In the genomic region with DNA sequence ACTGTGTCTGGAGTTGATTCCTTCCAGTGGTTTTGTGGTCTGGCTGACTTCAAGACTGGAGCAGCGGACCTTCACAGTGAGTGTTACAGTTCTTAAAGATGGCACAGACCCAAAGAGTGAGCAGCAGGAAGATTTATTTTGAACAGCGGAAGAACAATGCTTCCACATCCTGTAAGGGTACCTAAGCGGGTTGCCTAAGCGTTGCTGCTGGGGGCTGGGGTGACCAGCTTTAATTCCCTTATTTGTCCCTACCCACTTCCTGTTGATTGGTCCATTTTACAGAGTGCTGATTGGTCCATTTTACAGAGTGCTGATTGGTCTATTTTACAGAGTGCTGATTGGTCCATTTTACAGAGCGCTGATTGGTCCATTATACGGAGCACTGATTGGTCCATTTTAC, we compare ENCODE assay signal across 7 cellular contexts. TPM values are rescaled to one million over a fixed set of nuclear protein-coding genes. Genes with fewer than 3 reads are reported as not detected.
DNase-seq lines count a peak whose midpoint lies in the region; ATAC-seq and TF ChIP-seq lines count a peak whose summit lies in the region.

No MANE protein-coding gene starts in this region.

- 0 out of 2 replicates have a peak, but pooled peaks cover 5% of the 10 kb centered on the region for H3K9me3 ChIP-seq in SJCRH30 (replicated peaks)
- no peaks in the 10 kb centered on the region for H3K9me3 ChIP-seq in psoas muscle

- H3K36me3 ChIP-seq in SJCRH30 (no peaks in the 10 kb centered on the region), psoas muscle (ENCODE audit: insufficient read depth in 1 of 2, low read depth in 1 of 2) (no peaks in the 10 kb centered on the region)

- DNase-seq in ELR (ENCODE audit: low read depth) (peak; percentile 3), SJCRH30 (peak; percentile 7 to 26), psoas muscle (no peak), GM19238 (ENCODE audit: insufficient read length, low spot score) (no peak), NCI-H1092 treated with DMSO at 0.1 percent for 48 hours (lab: John Stamatoyannopoulos, UW) (no peak)

- no peak overlapping the region for H3K4me3 ChIP-seq in SJCRH30
- no peak overlapping the region for H3K4me3 ChIP-seq in psoas muscle

- TF ChIP-seq CTCF in psoas muscle (IDR thresholded peaks at IDR 0.05): no peak

- WGBS in psoas muscle, 3 donors: 80 to 88% (median 85%) methylated on average over 6 of the region's 6 CpGs

- intact Hi-C loops in psoas muscle (cut with DNase I): no loop called here

- ATAC-seq in esophagus mucosa (peak; percentile 35), psoas muscle (peak in 3 of 4 donors; percentile 14 to 22 (median 21)), HG02588 (IDR thresholded peaks at IDR 0.05; ENCODE audit: unreplicated experiment) (no peak)

- H3K4me1 ChIP-seq in SJCRH30: no peaks in the 10 kb centered on the region
- H3K4me1 ChIP-seq in psoas muscle: peaks cover 2% of the 10 kb centered on the region

- H3K27me3 ChIP-seq in SJCRH30: no peaks in the 10 kb centered on the region
- no peaks in the 10 kb centered on the region for H3K27me3 ChIP-seq in psoas muscle (ENCODE audit: insufficient read depth in 3 of 3, low read length in 2 of 3)

- H3K27ac ChIP-seq in SJCRH30 (no peak overlapping the region), psoas muscle (no peak overlapping the region)

RNA-seq across cellular contexts. Expression of a gene that starts 13.2 kb away (rescaled TPM):
- total RNA-seq in SJCRH30 (2014; rRNA removed; shearing (Covaris generic)): not detected in 2 replicates
- total RNA-seq in esophagus mucosa: 35.1 TPM
- 10 to 100 TPM; 16.3 to 49.9 (median 36.9) TPM for total RNA-seq in psoas muscle
- 10 to 100 TPM in 2 of 3 donors, 1 to 10 TPM in 1; 6.5 to 16.5 (median 13.5) TPM for polyA plus RNA-seq in psoas muscle

RNA-seq across cellular contexts. Expression of a gene that starts 34.8 kb away (rescaled TPM):
- 0.06 and 0.68 TPM in 2 replicates for total RNA-seq in SJCRH30 (2014; rRNA removed; shearing (Covaris generic))
- total RNA-seq in esophagus mucosa (411 TPM), psoas muscle (10 to 100 TPM in 3 of 4 donors, 1 to 10 TPM in 1; 9.0 to 29.5 (median 20.7) TPM)
- 10 to 100 TPM in 2 of 3 donors, 1 to 10 TPM in 1; 7.2 to 19.2 (median 10.1) TPM for polyA plus RNA-seq in psoas muscle

Comparison
In these comparisons a context has a peak if more than half of its experiments do, and no peak if none do; other contexts are left out.
1. DNase-seq: peak in ELR (single experiment) and SJCRH30 (2 of 2); none in psoas muscle (0 of 2), GM19238 (single experiment) and NCI-H1092 treated with DMSO at 0.1 percent for 48 hours (single experiment).
2. RNA of a gene that starts 13.2 kb away (total RNA-seq): 16.3 to 49.9 TPM in psoas muscle and 35.1 TPM in esophagus mucosa (single experiment); not detected in SJCRH30; every median in the first group is over 10 times any median in the second.
3. RNA of a gene that starts 34.8 kb away (total RNA-seq): 411 TPM in esophagus mucosa (single experiment); 9.0 to 29.5 TPM in psoas muscle and 0.06 to 0.68 TPM in SJCRH30; every median in the first group is over 10 times any median in the second.